ENCODE assay signal across 16 cellular contexts in the genomic region with DNA sequence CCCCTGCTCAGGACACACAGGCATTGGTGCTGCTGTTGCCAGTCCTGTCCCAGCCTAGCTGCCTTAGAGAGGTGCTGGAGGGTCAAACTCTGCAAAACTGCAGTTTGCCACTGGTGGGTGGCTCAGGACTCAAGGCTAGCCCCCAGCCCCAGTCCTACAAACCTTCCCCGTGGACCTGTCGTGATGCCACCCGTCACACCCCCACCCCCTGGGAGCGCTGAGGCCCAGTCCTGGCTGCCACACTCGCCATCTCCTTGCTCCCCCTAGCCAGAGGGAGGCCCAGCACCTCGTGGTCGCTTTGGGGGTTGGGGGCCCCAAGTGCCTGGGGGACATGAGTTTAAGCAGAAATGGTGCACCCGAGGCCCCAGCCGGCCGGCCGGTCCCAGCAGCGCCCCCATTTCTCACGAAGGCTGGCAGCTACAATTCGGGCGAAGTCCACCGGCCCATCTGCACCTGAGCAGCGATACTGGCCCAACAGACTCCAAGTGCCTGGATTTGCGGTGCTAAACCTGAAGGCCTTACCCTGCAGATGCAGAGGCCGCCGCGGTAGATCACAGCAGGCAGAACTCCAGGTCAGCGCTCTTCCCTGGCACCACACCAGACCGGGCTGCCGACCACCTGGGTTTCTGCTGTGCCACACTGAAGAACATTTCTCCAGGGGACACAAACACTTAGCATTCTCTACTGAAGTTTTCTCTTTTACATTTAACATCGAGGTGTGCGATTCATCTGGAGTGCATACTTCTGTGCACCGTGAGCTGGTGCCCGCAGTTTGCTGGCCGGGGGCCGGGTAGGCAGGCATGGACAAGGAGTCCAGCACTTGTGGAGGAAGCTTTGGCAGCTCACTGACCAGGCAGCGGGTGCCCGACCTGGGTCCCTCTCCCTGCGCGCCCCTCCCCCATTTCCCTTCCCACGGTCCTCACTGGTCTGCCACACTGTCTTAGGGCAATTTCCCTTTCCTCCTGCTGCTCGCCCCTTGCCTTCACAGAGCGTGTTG.
DNase-seq lines count a peak whose midpoint lies in the region; ATAC-seq and TF ChIP-seq lines count a peak whose summit lies in the region.
"Had no signal": no experiment of that assay in that cellular context is flagged by ENCODE, and none has a peak within 500 bp of the region (broad histone marks: within the 10 kb centered on the region; RNA-seq: fewer than 3 reads in every experiment).

No MANE protein-coding gene starts in this region.

- H3K36me3 Mint-ChIP-seq in activated CD8-positive, alpha-beta memory T cell treated with anti-CD3 and anti-CD28 coated beads, Interleukin-2, amount 10 ng/mL, durations not matched to agents 7 days and 5 days, result no peaks in the 10 kb centered on the region
- H3K36me3 Mint-ChIP-seq in GM23338 (ENCODE audit: low read depth), result no peaks in the 10 kb centered on the region
- H3K36me3 Mint-ChIP-seq: CD4-positive, CD25-positive, alpha-beta regulatory T cell; CD8-positive, alpha-beta T cell had no signal

- no peak for ATAC-seq in activated CD8-positive, alpha-beta memory T cell treated with anti-CD3 and anti-CD28 coated beads, Interleukin-2, amount 10 ng/mL, durations not matched to agents 7 days and 5 days
- ATAC-seq in GM23338 (peak; percentile 61), Right ventricle myocardium superior (ENCODE audit: poor library complexity) (no peak)
- ATAC-seq: CD8-positive, alpha-beta T cell; HCT116 had no signal

- H3K4me1 Mint-ChIP-seq in activated CD8-positive, alpha-beta memory T cell treated with anti-CD3 and anti-CD28 coated beads, Interleukin-2, amount 10 ng/mL, durations not matched to agents 7 days and 5 days, result peaks cover 10% of the 10 kb centered on the region
- peaks cover 5% of the 10 kb centered on the region; the same call in 2 of the 3 replicates for H3K4me1 Mint-ChIP-seq in GM23338

- no peaks in the 10 kb centered on the region for H3K79me2 ChIP-seq in GM23338 (replicated peaks; ENCODE audit: insufficient read depth)
- no peaks in the 10 kb centered on the region for H3K79me2 ChIP-seq in PC-9 (ENCODE audit: low read depth)

- POLR2A ChIA-PET in PC-9 (lab: Charles Lee; ENCODE audit: unreplicated experiment), result interaction anchor here (0.6 kb wide), 1 partner anchor 533 kb away, joined by 3 read pairs; no protein-coding TSS in a partner anchor

- intact Hi-C loops in PC-9 (cut with micrococcal nuclease; ENCODE audit: unreplicated experiment) (no loop called here), Right ventricle myocardium superior (cut with DNase I) (no loop called here)

- H3F3A ChIP-seq in GM23338 (replicated peaks; ENCODE audit: low read depth) (no peaks in the 10 kb centered on the region), PC-9 (ENCODE audit: insufficient read depth, low read depth) (no peaks in the 10 kb centered on the region)

- no peaks in the 10 kb centered on the region for H3K36me3 ChIP-seq in GM23338 (ENCODE audit: insufficient read depth)
- H3K36me3 ChIP-seq in PC-9 (ENCODE audit: low read depth), result no peaks in the 10 kb centered on the region

- H3K27ac ChIP-seq in GM23338 (ENCODE audit: low read depth), result no peak overlapping the region
- H3K27ac ChIP-seq in PC-9, result no peak overlapping the region
- H3K27ac ChIP-seq: C4-2B had no signal

- no peak overlapping the region for H3K4me3 Mint-ChIP-seq in activated CD8-positive, alpha-beta memory T cell treated with anti-CD3 and anti-CD28 coated beads, Interleukin-2, amount 10 ng/mL, durations not matched to agents 7 days and 5 days
- H3K4me3 Mint-ChIP-seq in GM23338, result no peak overlapping the region
- H3K4me3 Mint-ChIP-seq: CD4-positive, CD25-positive, alpha-beta regulatory T cell; CD8-positive, alpha-beta T cell; H9 had no signal

- H3K4me3 ChIP-seq in GM23338 (no peak overlapping the region), PC-9 (no peak overlapping the region)

- H4K20me1 ChIP-seq in GM23338 (replicated peaks; ENCODE audit: insufficient read depth), result no peaks in the 10 kb centered on the region
- H4K20me1 ChIP-seq in PC-9 (ENCODE audit: insufficient read depth), result no peaks in the 10 kb centered on the region

- TF ChIP-seq CTCF in GM23338 (conservative IDR thresholded peaks at IDR 0.05; ENCODE audit: low read depth in 2 of 2) (peak in 1 of 2 experiments; percentile 23; a peak in 1 of 4 replicates), PC-9 (conservative IDR thresholded peaks at IDR 0.05) (no peak)

- no peaks in the 10 kb centered on the region for H3K9me3 Mint-ChIP-seq in activated CD8-positive, alpha-beta memory T cell treated with anti-CD3 and anti-CD28 coated beads, Interleukin-2, amount 10 ng/mL, durations not matched to agents 7 days and 5 days (ENCODE audit: low read depth)
- no peaks in the 10 kb centered on the region for H3K9me3 Mint-ChIP-seq in GM23338
- H3K9me3 Mint-ChIP-seq: CD4-positive, CD25-positive, alpha-beta regulatory T cell; CD8-positive, alpha-beta T cell; H9 had no signal

- no peak overlapping the region for H3K27ac Mint-ChIP-seq in activated CD8-positive, alpha-beta memory T cell treated with anti-CD3 and anti-CD28 coated beads, Interleukin-2, amount 10 ng/mL, durations not matched to agents 7 days and 5 days
- no peak overlapping the region for H3K27ac Mint-ChIP-seq in GM23338
- H3K27ac Mint-ChIP-seq: CD4-positive, CD25-positive, alpha-beta regulatory T cell; CD8-positive, alpha-beta T cell; H9 had no signal

- H3K27me3 Mint-ChIP-seq in activated CD8-positive, alpha-beta memory T cell treated with anti-CD3 and anti-CD28 coated beads, Interleukin-2, amount 10 ng/mL, durations not matched to agents 7 days and 5 days, result peaks cover 26% of the 10 kb centered on the region
- peaks cover 5% of the 10 kb centered on the region for H3K27me3 Mint-ChIP-seq in GM23338 (ENCODE audit: insufficient read depth, low read depth, poor library complexity)

- H3K9me3 ChIP-seq in PC-9 (ENCODE audit: insufficient read depth, low read depth), result no peaks in the 10 kb centered on the region
- H3K9me3 ChIP-seq: Caco-2 had no signal

- no peak overlapping the region for H2AFZ ChIP-seq in GM23338
- no peak overlapping the region for H2AFZ ChIP-seq in PC-9

- peaks cover 6% of the 10 kb centered on the region for H3K4me1 ChIP-seq in GM23338 (ENCODE audit: insufficient read depth)
- no peaks in the 10 kb centered on the region for H3K4me1 ChIP-seq in PC-9 (replicated peaks; ENCODE audit: insufficient read depth)
- H3K4me1 ChIP-seq: Caco-2 had no signal

- H3K4me2 ChIP-seq in GM23338 (no peak overlapping the region), PC-9 (no peak overlapping the region)

- DNase-seq in activated CD8-positive, alpha-beta memory T cell treated with anti-CD3 and anti-CD28 coated beads for 24 hours, result peak; percentile 37
- DNase-seq in activated CD8-positive, alpha-beta memory T cell treated with anti-CD3 and anti-CD28 coated beads, Interleukin-2, amount 10 ng/mL, durations not matched to agents 7 days and 5 days, result no peak
- DNase-seq in GM23338 (ENCODE audit: low spot score) (peak; percentile 35), islet precursor cell (peak; percentile 50), ureter (ENCODE audit: low spot score) (peak; percentile 32), 8988T (no peak), PC-9 (no peak), Right ventricle myocardium superior (no peak)
- DNase-seq: Caco-2; CD4-positive, CD25-positive, alpha-beta regulatory T cell; CD8-positive, alpha-beta T cell; DMS153; DND-41; H9 had no signal

- CTCF ChIA-PET in activated CD8-positive, alpha-beta memory T cell treated with anti-CD3 and anti-CD28 coated beads, Interleukin-2, amount 10 ng/mL, durations not matched to agents 7 days and 5 days (lab: Charles Lee), result no interaction called here
- CTCF ChIA-PET in PC-9 (lab: Charles Lee), result no interaction called here

- H3K27me3 ChIP-seq in GM23338 (ENCODE audit: insufficient read depth) (peaks cover 20% of the 10 kb centered on the region), PC-9 (ENCODE audit: insufficient read depth, low read depth) (peaks cover 59% of the 10 kb centered on the region)

- BruUV-seq in PC-9 (replicated peaks; lab: Mats Ljungman, UMichigan), result no TSS peak

- H3K9me2 ChIP-seq in GM23338 (ENCODE audit: insufficient read depth) (no peaks in the 10 kb centered on the region), PC-9 (ENCODE audit: insufficient read depth) (no peaks in the 10 kb centered on the region)

TF ChIP-seq in GM23338, 12 proteins besides CTCF, POLR2A, EP300 and RAD21:
- no peak for TF ChIP-seq EZH2phosphoT487 (IDR thresholded peaks at IDR 0.05; ENCODE audit: unreplicated experiment)
- TF ChIP-seq STAT1 (IDR thresholded peaks at IDR 0.05; ENCODE audit: unreplicated experiment), result no peak
- no peak for TF ChIP-seq EZH2 (IDR thresholded peaks at IDR 0.05; ENCODE audit: low read depth, unreplicated experiment)
- TF ChIP-seq CREB1 (CRISPR knock-in tag; IDR thresholded peaks at IDR 0.05; ENCODE audit: low read depth), result no peak

Comparison
In these comparisons a context has a peak if more than half of its experiments do, and no peak if none do; other contexts are left out.
1. DNase-seq: peak in activated CD8-positive, alpha-beta memory T cell treated with anti-CD3 and anti-CD28 coated beads for 24 hours (single experiment), GM23338 (single experiment), islet precursor cell (single experiment) and ureter (single experiment); none in activated CD8-positive, alpha-beta memory T cell treated with anti-CD3 and anti-CD28 coated beads, Interleukin-2, amount 10 ng/mL, durations not matched to agents 7 days and 5 days (single experiment), 8988T (single experiment), PC-9 (0 of 2) and Right ventricle myocardium superior (single experiment).